ENCODE assay signal across 1 cellular context in the genomic region with DNA sequence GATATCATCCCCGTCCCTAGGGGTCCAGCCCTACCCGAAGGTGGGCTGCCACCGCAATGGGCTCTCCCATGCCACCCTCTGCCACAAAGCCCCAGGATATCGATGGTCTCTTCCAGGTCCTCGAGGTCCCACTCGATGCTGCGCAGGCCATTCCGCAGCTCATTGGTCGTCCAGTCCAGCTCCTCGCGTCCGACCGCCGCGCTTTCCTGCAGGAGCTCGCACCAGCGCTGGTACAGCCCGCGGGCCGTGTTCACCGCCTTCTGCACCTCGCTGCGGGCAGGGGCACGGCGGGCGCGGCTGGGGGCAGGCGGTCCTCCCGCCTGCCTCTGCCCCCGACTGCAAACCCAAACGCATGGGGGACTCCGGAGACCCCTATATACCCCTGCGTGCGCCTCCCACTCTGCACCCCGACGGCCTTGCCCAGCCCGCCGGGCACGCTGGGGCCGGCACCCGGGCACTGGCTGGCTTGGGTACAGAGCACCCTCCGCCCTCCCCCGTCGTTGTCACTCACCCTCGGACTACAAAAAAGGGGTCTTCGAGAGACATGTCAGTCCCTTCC.
TF ChIP-seq lines count a peak whose summit lies in the region.

No MANE protein-coding gene starts in this region.

TF ChIP-seq in HepG2, 621 proteins besides CTCF, POLR2A, EP300 and RAD21 (continued from another document):
- TF ChIP-seq KDM5B (CRISPR knock-in tag; IDR thresholded peaks at IDR 0.05; ENCODE audit: borderline replicate concordance) (peak; percentile 58; the same call in 1 of the 2 replicates), ZNF530 (CRISPR knock-in tag; IDR thresholded peaks at IDR 0.05; ENCODE audit: low read depth) (no peak), ZNF234 (CRISPR knock-in tag; conservative IDR thresholded peaks at IDR 0.05) (peak; percentile 76; the same call in 1 of the 2 replicates), EZH2 (conservative IDR thresholded peaks at IDR 0.05; ENCODE audit: low read depth, low read length) (no peak), FOXA1 (IDR thresholded peaks at IDR 0.05) (no peak), FOXA1 (CRISPR knock-in tag; IDR thresholded peaks at IDR 0.05) (no peak)
- TF ChIP-seq, protein P1, sequence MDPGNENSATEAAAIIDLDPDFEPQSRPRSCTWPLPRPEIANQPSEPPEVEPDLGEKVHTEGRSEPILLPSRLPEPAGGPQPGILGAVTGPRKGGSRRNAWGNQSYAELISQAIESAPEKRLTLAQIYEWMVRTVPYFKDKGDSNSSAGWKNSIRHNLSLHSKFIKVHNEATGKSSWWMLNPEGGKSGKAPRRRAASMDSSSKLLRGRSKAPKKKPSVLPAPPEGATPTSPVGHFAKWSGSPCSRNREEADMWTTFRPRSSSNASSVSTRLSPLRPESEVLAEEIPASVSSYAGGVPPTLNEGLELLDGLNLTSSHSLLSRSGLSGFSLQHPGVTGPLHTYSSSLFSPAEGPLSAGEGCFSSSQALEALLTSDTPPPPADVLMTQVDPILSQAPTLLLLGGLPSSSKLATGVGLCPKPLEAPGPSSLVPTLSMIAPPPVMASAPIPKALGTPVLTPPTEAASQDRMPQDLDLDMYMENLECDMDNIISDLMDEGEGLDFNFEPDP (CRISPR knock-in tag; conservative IDR thresholded peaks at IDR 0.05): no peak
- TF ChIP-seq, protein P2, sequence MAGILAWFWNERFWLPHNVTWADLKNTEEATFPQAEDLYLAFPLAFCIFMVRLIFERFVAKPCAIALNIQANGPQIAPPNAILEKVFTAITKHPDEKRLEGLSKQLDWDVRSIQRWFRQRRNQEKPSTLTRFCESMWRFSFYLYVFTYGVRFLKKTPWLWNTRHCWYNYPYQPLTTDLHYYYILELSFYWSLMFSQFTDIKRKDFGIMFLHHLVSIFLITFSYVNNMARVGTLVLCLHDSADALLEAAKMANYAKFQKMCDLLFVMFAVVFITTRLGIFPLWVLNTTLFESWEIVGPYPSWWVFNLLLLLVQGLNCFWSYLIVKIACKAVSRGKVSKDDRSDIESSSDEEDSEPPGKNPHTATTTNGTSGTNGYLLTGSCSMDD (CRISPR knock-in tag; IDR thresholded peaks at IDR 0.05): 0 out of 2 replicates have a peak, but pooled peaks have one; percentile 23
- TF ChIP-seq, protein P3, sequence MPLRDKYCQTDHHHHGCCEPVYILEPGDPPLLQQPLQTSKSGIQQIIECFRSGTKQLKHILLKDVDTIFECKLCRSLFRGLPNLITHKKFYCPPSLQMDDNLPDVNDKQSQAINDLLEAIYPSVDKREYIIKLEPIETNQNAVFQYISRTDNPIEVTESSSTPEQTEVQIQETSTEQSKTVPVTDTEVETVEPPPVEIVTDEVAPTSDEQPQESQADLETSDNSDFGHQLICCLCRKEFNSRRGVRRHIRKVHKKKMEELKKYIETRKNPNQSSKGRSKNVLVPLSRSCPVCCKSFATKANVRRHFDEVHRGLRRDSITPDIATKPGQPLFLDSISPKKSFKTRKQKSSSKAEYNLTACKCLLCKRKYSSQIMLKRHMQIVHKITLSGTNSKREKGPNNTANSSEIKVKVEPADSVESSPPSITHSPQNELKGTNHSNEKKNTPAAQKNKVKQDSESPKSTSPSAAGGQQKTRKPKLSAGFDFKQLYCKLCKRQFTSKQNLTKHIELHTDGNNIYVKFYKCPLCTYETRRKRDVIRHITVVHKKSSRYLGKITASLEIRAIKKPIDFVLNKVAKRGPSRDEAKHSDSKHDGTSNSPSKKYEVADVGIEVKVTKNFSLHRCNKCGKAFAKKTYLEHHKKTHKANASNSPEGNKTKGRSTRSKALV (CRISPR knock-in tag; IDR thresholded peaks at IDR 0.05): no peak
- TF ChIP-seq, protein P4, sequence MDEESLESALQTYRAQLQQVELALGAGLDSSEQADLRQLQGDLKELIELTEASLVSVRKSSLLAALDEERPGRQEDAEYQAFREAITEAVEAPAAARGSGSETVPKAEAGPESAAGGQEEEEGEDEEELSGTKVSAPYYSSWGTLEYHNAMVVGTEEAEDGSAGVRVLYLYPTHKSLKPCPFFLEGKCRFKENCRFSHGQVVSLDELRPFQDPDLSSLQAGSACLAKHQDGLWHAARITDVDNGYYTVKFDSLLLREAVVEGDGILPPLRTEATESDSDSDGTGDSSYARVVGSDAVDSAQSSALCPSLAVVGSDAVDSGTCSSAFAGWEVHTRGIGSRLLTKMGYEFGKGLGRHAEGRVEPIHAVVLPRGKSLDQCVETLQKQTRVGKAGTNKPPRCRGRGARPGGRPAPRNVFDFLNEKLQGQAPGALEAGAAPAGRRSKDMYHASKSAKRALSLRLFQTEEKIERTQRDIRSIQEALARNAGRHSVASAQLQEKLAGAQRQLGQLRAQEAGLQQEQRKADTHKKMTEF (CRISPR knock-in tag; IDR thresholded peaks at IDR 0.05): no peak
- TF ChIP-seq, protein P5, sequence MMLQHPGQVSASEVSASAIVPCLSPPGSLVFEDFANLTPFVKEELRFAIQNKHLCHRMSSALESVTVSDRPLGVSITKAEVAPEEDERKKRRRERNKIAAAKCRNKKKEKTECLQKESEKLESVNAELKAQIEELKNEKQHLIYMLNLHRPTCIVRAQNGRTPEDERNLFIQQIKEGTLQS (CRISPR knock-in tag; IDR thresholded peaks at IDR 0.05): no peak
- TF ChIP-seq, protein P6, sequence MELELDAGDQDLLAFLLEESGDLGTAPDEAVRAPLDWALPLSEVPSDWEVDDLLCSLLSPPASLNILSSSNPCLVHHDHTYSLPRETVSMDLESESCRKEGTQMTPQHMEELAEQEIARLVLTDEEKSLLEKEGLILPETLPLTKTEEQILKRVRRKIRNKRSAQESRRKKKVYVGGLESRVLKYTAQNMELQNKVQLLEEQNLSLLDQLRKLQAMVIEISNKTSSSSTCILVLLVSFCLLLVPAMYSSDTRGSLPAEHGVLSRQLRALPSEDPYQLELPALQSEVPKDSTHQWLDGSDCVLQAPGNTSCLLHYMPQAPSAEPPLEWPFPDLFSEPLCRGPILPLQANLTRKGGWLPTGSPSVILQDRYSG (CRISPR knock-in tag; IDR thresholded peaks at IDR 0.05): no peak
- TF ChIP-seq, protein P7, sequence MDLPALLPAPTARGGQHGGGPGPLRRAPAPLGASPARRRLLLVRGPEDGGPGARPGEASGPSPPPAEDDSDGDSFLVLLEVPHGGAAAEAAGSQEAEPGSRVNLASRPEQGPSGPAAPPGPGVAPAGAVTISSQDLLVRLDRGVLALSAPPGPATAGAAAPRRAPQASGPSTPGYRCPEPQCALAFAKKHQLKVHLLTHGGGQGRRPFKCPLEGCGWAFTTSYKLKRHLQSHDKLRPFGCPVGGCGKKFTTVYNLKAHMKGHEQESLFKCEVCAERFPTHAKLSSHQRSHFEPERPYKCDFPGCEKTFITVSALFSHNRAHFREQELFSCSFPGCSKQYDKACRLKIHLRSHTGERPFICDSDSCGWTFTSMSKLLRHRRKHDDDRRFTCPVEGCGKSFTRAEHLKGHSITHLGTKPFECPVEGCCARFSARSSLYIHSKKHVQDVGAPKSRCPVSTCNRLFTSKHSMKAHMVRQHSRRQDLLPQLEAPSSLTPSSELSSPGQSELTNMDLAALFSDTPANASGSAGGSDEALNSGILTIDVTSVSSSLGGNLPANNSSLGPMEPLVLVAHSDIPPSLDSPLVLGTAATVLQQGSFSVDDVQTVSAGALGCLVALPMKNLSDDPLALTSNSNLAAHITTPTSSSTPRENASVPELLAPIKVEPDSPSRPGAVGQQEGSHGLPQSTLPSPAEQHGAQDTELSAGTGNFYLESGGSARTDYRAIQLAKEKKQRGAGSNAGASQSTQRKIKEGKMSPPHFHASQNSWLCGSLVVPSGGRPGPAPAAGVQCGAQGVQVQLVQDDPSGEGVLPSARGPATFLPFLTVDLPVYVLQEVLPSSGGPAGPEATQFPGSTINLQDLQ (CRISPR knock-in tag; IDR thresholded peaks at IDR 0.05): peak; percentile 76; the same call in 1 of the 2 replicates
- TF ChIP-seq, protein P8, sequence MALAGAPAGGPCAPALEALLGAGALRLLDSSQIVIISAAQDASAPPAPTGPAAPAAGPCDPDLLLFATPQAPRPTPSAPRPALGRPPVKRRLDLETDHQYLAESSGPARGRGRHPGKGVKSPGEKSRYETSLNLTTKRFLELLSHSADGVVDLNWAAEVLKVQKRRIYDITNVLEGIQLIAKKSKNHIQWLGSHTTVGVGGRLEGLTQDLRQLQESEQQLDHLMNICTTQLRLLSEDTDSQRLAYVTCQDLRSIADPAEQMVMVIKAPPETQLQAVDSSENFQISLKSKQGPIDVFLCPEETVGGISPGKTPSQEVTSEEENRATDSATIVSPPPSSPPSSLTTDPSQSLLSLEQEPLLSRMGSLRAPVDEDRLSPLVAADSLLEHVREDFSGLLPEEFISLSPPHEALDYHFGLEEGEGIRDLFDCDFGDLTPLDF (CRISPR knock-in tag; IDR thresholded peaks at IDR 0.05): 0 out of 2 replicates have a peak, but pooled peaks have one; percentile 5
TF ChIP-seq in HepG2: peak in this region for 77.
